20 cellular contexts compared by ENCODE assay signal in the genomic region with DNA sequence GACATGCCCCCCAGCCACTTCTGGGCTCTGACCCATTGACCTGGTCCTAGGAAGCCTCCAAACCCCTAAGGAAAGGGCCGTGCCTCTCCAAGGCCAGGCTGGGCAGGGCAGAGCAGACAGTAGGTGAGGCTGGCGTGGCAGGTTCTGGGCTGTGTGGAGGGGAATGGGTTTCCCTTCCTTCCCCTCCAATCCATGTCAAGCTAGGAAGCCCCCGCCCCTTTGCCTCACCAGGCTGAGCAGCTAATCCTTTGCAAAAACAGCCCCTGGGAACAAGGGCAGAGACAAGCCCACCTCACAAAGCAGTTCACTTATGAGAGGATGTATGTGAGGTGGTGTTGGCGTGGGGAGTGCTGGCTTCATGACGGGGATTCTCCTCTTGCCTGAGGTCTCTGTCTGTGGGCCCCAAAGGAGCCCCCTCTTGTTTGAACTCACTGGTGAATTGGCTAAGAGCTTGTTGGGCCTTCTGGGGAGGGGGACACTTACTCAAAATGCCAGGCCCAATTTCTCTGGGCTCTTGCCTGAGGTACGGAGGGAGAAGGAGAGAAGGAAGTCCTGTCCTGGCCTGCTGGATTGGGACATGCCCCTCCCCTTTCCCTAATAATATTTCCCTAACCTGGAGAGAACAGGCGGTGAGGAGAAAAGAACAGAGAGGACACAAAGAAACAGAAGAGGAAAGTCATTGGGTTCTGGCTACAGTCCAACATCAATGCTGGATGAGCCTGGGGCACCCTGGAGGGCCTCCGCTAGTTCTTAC. TPM values are rescaled to one million over a fixed set of nuclear protein-coding genes. Genes with fewer than 3 reads are reported as not detected.
DNase-seq lines count a peak whose midpoint lies in the region; ATAC-seq and TF ChIP-seq lines count a peak whose summit lies in the region.
"Had no signal": no experiment of that assay in that cellular context is flagged by ENCODE, and none has a peak within 500 bp of the region (broad histone marks: within the 10 kb centered on the region; RNA-seq: fewer than 3 reads in every experiment).

No MANE protein-coding gene starts in this region.

- H3K36me3 Mint-ChIP-seq in activated T-cell treated with anti-CD3 and anti-CD28 coated beads, Interleukin-2, amount 50 U/mL, for 24 hours (ENCODE audit: low read depth): no peaks in the 10 kb centered on the region
- H3K36me3 Mint-ChIP-seq in activated T-cell treated with anti-CD3 and anti-CD28 coated beads, Interleukin-2, amount 50 U/mL, for 4 hours (ENCODE audit: insufficient read depth): no peaks in the 10 kb centered on the region
- no peaks in the 10 kb centered on the region for H3K36me3 Mint-ChIP-seq in CD8-positive, alpha-beta memory T cell

- H3K27ac Mint-ChIP-seq in activated T-cell treated with anti-CD3 and anti-CD28 coated beads, Interleukin-2, amount 50 U/mL, for 24 hours: no peak overlapping the region
- H3K27ac Mint-ChIP-seq in CD8-positive, alpha-beta memory T cell: no peak overlapping the region
- H3K27ac Mint-ChIP-seq: CD4-positive, alpha-beta T cell had no signal

- TF ChIP-seq CTCF in RWPE1 (conservative IDR thresholded peaks at IDR 0.05; ENCODE audit: low read depth) (no peak), suprapubic skin (IDR thresholded peaks at IDR 0.05) (no peak)

- no peaks in the 10 kb centered on the region for H3K4me1 Mint-ChIP-seq in activated T-cell treated with anti-CD3 and anti-CD28 coated beads, Interleukin-2, amount 50 U/mL, for 24 hours (ENCODE audit: low read depth)
- H3K4me1 Mint-ChIP-seq in activated T-cell treated with anti-CD3 and anti-CD28 coated beads, Interleukin-2, amount 50 U/mL, for 4 hours (ENCODE audit: low read depth): no peaks in the 10 kb centered on the region
- no peaks in the 10 kb centered on the region for H3K4me1 Mint-ChIP-seq in CD8-positive, alpha-beta memory T cell

- no peak for TF ChIP-seq POLR2A in suprapubic skin (IDR thresholded peaks at IDR 0.05)

- H3K9me3 ChIP-seq in suprapubic skin: no peaks in the 10 kb centered on the region
- H3K9me3 ChIP-seq in CD8-positive, alpha-beta memory T cell (ENCODE audit: low read length): no peaks in the 10 kb centered on the region
- H3K9me3 ChIP-seq: SJSA1, thoracic aorta had no signal

- H3K4me3 ChIP-seq in suprapubic skin: peak overlapping the region; percentile 13
- no peak overlapping the region for H3K4me3 ChIP-seq in CD8-positive, alpha-beta memory T cell (ENCODE audit: low read length)
- H3K4me3 ChIP-seq: SJSA1, thoracic aorta had no signal

- no peak for TF ChIP-seq EP300 in suprapubic skin (IDR thresholded peaks at IDR 0.05)

- CTCF ChIA-PET in RWPE1 (lab: Yijun Ruan, JAX): interaction anchor here (0.6 to 0.7 kb wide), 3 partner anchors 95 to 991 kb away, joined by 3 read pairs; partner anchors contain the start of gene ABCG4
- CTCF ChIA-PET in CD8-positive, alpha-beta memory T cell (lab: Charles Lee): no interaction called here

- POLR2A ChIA-PET in RWPE1 (lab: Yijun Ruan, JAX; ENCODE audit: low non-redundant PET): no interaction called here
- POLR2A ChIA-PET in CD8-positive, alpha-beta memory T cell (lab: Charles Lee): no interaction called here

- 64% methylated on average over 8 of the region's 8 CpGs for WGBS in suprapubic skin

- peak; percentile 3 for DNase-seq in activated T-cell treated with anti-CD3 and anti-CD28 coated beads, Interleukin-2, amount 50 U/mL, for 24 hours
- DNase-seq in activated T-cell treated with anti-CD3 and anti-CD28 coated beads, Interleukin-2, amount 50 U/mL, for 4 hours: no peak
- no peak for DNase-seq in RWPE1 (ENCODE audit: low spot score)
- peak; percentile 38 for DNase-seq in islet precursor cell
- DNase-seq in suprapubic skin (ENCODE audit: low spot score in 2 of 2): peak in 1 of 2 donors; percentile 56
- DNase-seq in activated CD4-positive, alpha-beta T cell treated with anti-CD3 and anti-CD28 coated beads for 1 hour: no peak
- no peak for DNase-seq in CD8-positive, alpha-beta memory T cell
- DNase-seq: activated effector memory CD4-positive, alpha-beta T cell treated with anti-CD3 and anti-CD28 coated beads, Interleukin-2, amount 50 U/mL, for 16 hours; brain microvascular endothelial cell; CD4-positive, alpha-beta T cell; cortex of kidney; DMS79 treated with DMSO at 0.1 percent for 48 hours; midbrain; NCI-H1436; NCI-H524 treated with DMSO at 0.1 percent for 48 hours had no signal

- H3K27me3 ChIP-seq in suprapubic skin: peaks cover under 1% of the 10 kb centered on the region
- H3K27me3 ChIP-seq in CD8-positive, alpha-beta memory T cell (ENCODE audit: insufficient read depth, low read length, poor library complexity, severe bottlenecking): no peaks in the 10 kb centered on the region
- H3K27me3 ChIP-seq: SJSA1 had no signal

- no peaks in the 10 kb centered on the region for H3K36me3 ChIP-seq in suprapubic skin
- no peaks in the 10 kb centered on the region for H3K36me3 ChIP-seq in CD8-positive, alpha-beta memory T cell (ENCODE audit: insufficient read depth, low read length)
- H3K36me3 ChIP-seq: brain microvascular endothelial cell, SJSA1, thoracic aorta had no signal

- H3K4me1 ChIP-seq in suprapubic skin: peaks cover 14% of the 10 kb centered on the region
- no peaks in the 10 kb centered on the region for H3K4me1 ChIP-seq in CD8-positive, alpha-beta memory T cell (ENCODE audit: insufficient read depth, low read length)
- H3K4me1 ChIP-seq: SJSA1 had no signal

- no peaks in the 10 kb centered on the region for H3K9me3 Mint-ChIP-seq in activated T-cell treated with anti-CD3 and anti-CD28 coated beads, Interleukin-2, amount 50 U/mL, for 24 hours
- H3K9me3 Mint-ChIP-seq in activated T-cell treated with anti-CD3 and anti-CD28 coated beads, Interleukin-2, amount 50 U/mL, for 4 hours: no peaks in the 10 kb centered on the region
- no peaks in the 10 kb centered on the region for H3K9me3 Mint-ChIP-seq in CD8-positive, alpha-beta memory T cell
- H3K9me3 Mint-ChIP-seq: CD4-positive, alpha-beta T cell had no signal

- H3K4me3 Mint-ChIP-seq in activated T-cell treated with anti-CD3 and anti-CD28 coated beads, Interleukin-2, amount 50 U/mL, for 24 hours: no peak overlapping the region
- H3K4me3 Mint-ChIP-seq in activated T-cell treated with anti-CD3 and anti-CD28 coated beads, Interleukin-2, amount 50 U/mL, for 4 hours: no peak overlapping the region
- no peak overlapping the region for H3K4me3 Mint-ChIP-seq in CD8-positive, alpha-beta memory T cell
- H3K4me3 Mint-ChIP-seq: CD4-positive, alpha-beta T cell had no signal

- ATAC-seq in activated T-cell treated with anti-CD3 and anti-CD28 coated beads, Interleukin-2, amount 50 U/mL, for 4 hours: no peak
- ATAC-seq in HG02588 (IDR thresholded peaks at IDR 0.05; ENCODE audit: unreplicated experiment): no peak
- ATAC-seq: activated CD4-positive, CD25-positive, alpha-beta regulatory T cell treated with anti-CD3 and anti-CD28 coated beads, Interleukin-2, amount 50 U/mL, for 24 hours; HepG2 had no signal

- peak overlapping the region; percentile 99 for H3K27ac ChIP-seq in RWPE1
- peak overlapping the region; percentile 89 for H3K27ac ChIP-seq in suprapubic skin
- H3K27ac ChIP-seq in CD8-positive, alpha-beta memory T cell (ENCODE audit: low read depth, low read length): no peak overlapping the region
- H3K27ac ChIP-seq: brain microvascular endothelial cell, SJSA1, thoracic aorta had no signal

- peaks cover 8% of the 10 kb centered on the region for H3K27me3 Mint-ChIP-seq in activated T-cell treated with anti-CD3 and anti-CD28 coated beads, Interleukin-2, amount 50 U/mL, for 24 hours
- H3K27me3 Mint-ChIP-seq in activated T-cell treated with anti-CD3 and anti-CD28 coated beads, Interleukin-2, amount 50 U/mL, for 4 hours (ENCODE audit: low read depth): peaks cover 20% of the 10 kb centered on the region
- peaks cover 9 to 23% of the 10 kb centered on the region in 2 donors for H3K27me3 Mint-ChIP-seq in CD8-positive, alpha-beta memory T cell

RNA-seq across cellular contexts. Expression of gene TRIM29, which starts 1.6 kb away (rescaled TPM):
- total RNA-seq in activated T-cell treated with anti-CD3 and anti-CD28 coated beads, Interleukin-2, amount 50 U/mL, for 4 hours: not detected
- 1,000 to 10,000 TPM; 1,248 to 1,527 (median 1,455) TPM for total RNA-seq in suprapubic skin
- not detected for total RNA-seq in CD8-positive, alpha-beta memory T cell
- not detected for polyA plus RNA-seq in CD8-positive, alpha-beta memory T cell
- total RNA-seq: CD4-positive, alpha-beta T cell; SJSA1 had no signal

Comparison
In these comparisons a context has a peak if more than half of its experiments do, and no peak if none do; other contexts are left out.
1. DNase-seq: peak in activated T-cell treated with anti-CD3 and anti-CD28 coated beads, Interleukin-2, amount 50 U/mL, for 24 hours (single experiment) and islet precursor cell (single experiment); none in activated T-cell treated with anti-CD3 and anti-CD28 coated beads, Interleukin-2, amount 50 U/mL, for 4 hours (single experiment), RWPE1 (single experiment), activated CD4-positive, alpha-beta T cell treated with anti-CD3 and anti-CD28 coated beads for 1 hour (single experiment) and CD8-positive, alpha-beta memory T cell (0 of 5).
2. RNA of gene TRIM29, which starts 1.6 kb away (total RNA-seq): 1,248 to 1,527 TPM in suprapubic skin; not detected in activated T-cell treated with anti-CD3 and anti-CD28 coated beads, Interleukin-2, amount 50 U/mL, for 4 hours and not detected in CD8-positive, alpha-beta memory T cell; every median in the first group is over 1,000 times any median in the second.